Comparison of ENCODE assay signal across 23 cellular contexts in genomic region chr10:132817701-132818211, GRCh38. TPM values are rescaled to one million over a fixed set of nuclear protein-coding genes. Genes with fewer than 3 reads are reported as not detected.
A peak's percentile ranks its signal among the peaks of the same experiment; 100 is the strongest.
DNase-seq lines count a peak whose midpoint lies in the region; ATAC-seq and TF ChIP-seq lines count a peak whose summit lies in the region.
"Had no signal": no experiment of that assay in that cellular context is flagged by ENCODE, and none has a peak within 500 bp of the region (broad histone marks: within the 10 kb centered on the region; RNA-seq: fewer than 3 reads in every experiment).

No MANE protein-coding gene starts in this region.

- intact Hi-C loops in sciatic nerve (cut with DNase I): no loop called here

- no peaks in the 10 kb centered on the region for H3K36me3 ChIP-seq in endodermal cell (ENCODE audit: control insufficient read depth, insufficient read depth, low read length)
- H3K36me3 ChIP-seq: MG63, SJCRH30 had no signal

- peaks cover 5% of the 10 kb centered on the region for H3K27me3 Mint-ChIP-seq in endodermal cell (ENCODE audit: insufficient read depth)

- peaks cover 2% of the 10 kb centered on the region for H3K9me3 Mint-ChIP-seq in endodermal cell

- no peaks in the 10 kb centered on the region for H3K9me3 ChIP-seq in endodermal cell (ENCODE audit: control insufficient read depth, low read length)
- H3K9me3 ChIP-seq: SJCRH30 had no signal

- no peaks in the 10 kb centered on the region for H3K4me1 Mint-ChIP-seq in endodermal cell
- H3K4me1 Mint-ChIP-seq: CD4-positive, alpha-beta memory T cell had no signal

- ATAC-seq in sciatic nerve: no peak
- no peak for ATAC-seq in GM19328 (IDR thresholded peaks at IDR 0.05; ENCODE audit: unreplicated experiment)
- ATAC-seq: A549, GM12878, HCT116 had no signal

- no peak overlapping the region for H3K9ac ChIP-seq in endodermal cell (ENCODE audit: extremely low read depth, low read length, poor library complexity, severe bottlenecking)

- H3K4me3 Mint-ChIP-seq in endodermal cell: no peak overlapping the region
- H3K4me3 Mint-ChIP-seq: CD4-positive, alpha-beta memory T cell had no signal

- no peaks in the 10 kb centered on the region for H3K4me1 ChIP-seq in endodermal cell (ENCODE audit: control insufficient read depth, insufficient read depth, low read length)
- H3K4me1 ChIP-seq: A549, SJCRH30 had no signal

- TF ChIP-seq CTCF in endodermal cell (conservative IDR thresholded peaks at IDR 0.05): no peak

- H3K27ac Mint-ChIP-seq in endodermal cell: no peak overlapping the region
- H3K27ac Mint-ChIP-seq: CD4-positive, alpha-beta memory T cell had no signal

- no peak overlapping the region for H3K4me3 ChIP-seq in endodermal cell (ENCODE audit: low read length)
- H3K4me3 ChIP-seq: A549, GM12878, MG63, SJCRH30 had no signal

- H3K36me3 Mint-ChIP-seq in endodermal cell (ENCODE audit: low read depth): no peaks in the 10 kb centered on the region
- H3K36me3 Mint-ChIP-seq: CD4-positive, alpha-beta memory T cell had no signal

- H3K27ac ChIP-seq in endodermal cell (ENCODE audit: low read depth, low read length): no peak overlapping the region
- H3K27ac ChIP-seq: A549, SJCRH30 had no signal

- DNase-seq in activated effector memory CD4-positive, alpha-beta T cell treated with anti-CD3 and anti-CD28 coated beads, Interleukin-2, amount 50 U/mL, for 16 hours: peak; percentile 46
- DNase-seq in activated effector memory CD4-positive, alpha-beta T cell treated with Interleukin-2 at 50 U/mL for 16 hours: no peak
- DNase-seq in ELF-1 (ENCODE audit: low read depth, low spot score): peak; percentile 30
- DNase-seq in endodermal cell: peak; percentile 28
- peak; percentile 42 for DNase-seq in sciatic nerve (ENCODE audit: low spot score)
- no peak for DNase-seq in AG20443 (ENCODE audit: low spot score)
- DNase-seq: C1 segment of cervical spinal cord; CD4-positive, alpha-beta memory T cell; COR-L47; GDM1; IMR-90; KG1; MG63; NCI-H2029; NCI-H2227 treated with DMSO at 0.1 percent for 48 hours; NCI-H526 treated with DMSO at 0.1 percent for 48 hours; SJCRH30 had no signal

- no peaks in the 10 kb centered on the region for H3K27me3 ChIP-seq in endodermal cell (ENCODE audit: control insufficient read depth, insufficient read depth, low read length, poor library complexity, severe bottlenecking)
- H3K27me3 ChIP-seq: SJCRH30 had no signal

- WGBS in endodermal cell (ENCODE audit: insufficient coverage in 1 of 2, insufficient read length in 1 of 2), 2 experiments: 91 to 94% methylated on average over 22 to 26 of the region's 29 CpGs

RNA-seq across cellular contexts. Expression of gene NKX6-2, which starts 31.8 kb away (rescaled TPM):
- total RNA-seq in endodermal cell (under 1 TPM in 1 of 2 donors, not detected in 1; 0.31 TPM), sciatic nerve (2.1 TPM)
- 0.43 TPM for polyA plus RNA-seq in endodermal cell (2013, experiment 1 of 2)
- 0.37 TPM for polyA plus RNA-seq in endodermal cell (2013, experiment 2 of 2)
- total RNA-seq: CD4-positive, alpha-beta memory T cell; GM12878; H1; IMR-90; NCI-H460; SJCRH30 had no signal
- polyA plus RNA-seq: A549, IMR-90 had no signal

Comparison
In these comparisons a context has a peak if more than half of its experiments do, and no peak if none do; other contexts are left out.
1. DNase-seq: peak in activated effector memory CD4-positive, alpha-beta T cell treated with anti-CD3 and anti-CD28 coated beads, Interleukin-2, amount 50 U/mL, for 16 hours (single experiment), ELF-1 (single experiment), endodermal cell (single experiment) and sciatic nerve (single experiment); none in activated effector memory CD4-positive, alpha-beta T cell treated with Interleukin-2 at 50 U/mL for 16 hours (single experiment) and AG20443 (single experiment).